Comparison of ENCODE assay signal across 8 cellular contexts in genomic region chr5:180208435-180209081, GRCh38. TPM values are rescaled to one million over a fixed set of nuclear protein-coding genes. Genes with fewer than 3 reads are reported as not detected.
DNase-seq lines count a peak whose midpoint lies in the region; ATAC-seq and TF ChIP-seq lines count a peak whose summit lies in the region.

No MANE protein-coding gene starts in this region.

- DNase-seq in NCI-H2227 (lab: John Stamatoyannopoulos, UW; ENCODE audit: unreplicated experiment) (peak; percentile 25), NCI-H2227 treated with DMSO at 0.1 percent for 48 hours (lab: John Stamatoyannopoulos, UW) (no peak), foreskin keratinocyte (no peak), retina (peak; percentile 68), epidermal melanocyte (ENCODE audit: insufficient read length, low spot score) (no peak), DMS79 treated with DMSO at 0.1 percent for 48 hours (lab: John Stamatoyannopoulos, UW) (no peak)

- H3K4me1 ChIP-seq in foreskin keratinocyte = no peaks in the 10 kb centered on the region

- TF ChIP-seq CTCF in VCaP (conservative IDR thresholded peaks at IDR 0.05) (no peak), foreskin keratinocyte (conservative IDR thresholded peaks at IDR 0.05) (peak; percentile 10)

- H3K27ac ChIP-seq in VCaP (peak overlapping the region; percentile 75), foreskin keratinocyte (no peak overlapping the region)

- ATAC-seq in HG02763 (IDR thresholded peaks at IDR 0.05; ENCODE audit: unreplicated experiment) (peak; percentile 22), foreskin keratinocyte (peak; percentile 37)

- H3K27me3 ChIP-seq in foreskin keratinocyte = peaks cover 33% of the 10 kb centered on the region

RNA-seq across cellular contexts. Expression of gene RASGEF1C, which starts 0.5 kb away (rescaled TPM):
- total RNA-seq in foreskin keratinocyte = not detected in 2 replicates
- polyA plus RNA-seq in foreskin keratinocyte = not detected in 2 replicates

Comparison
In these comparisons a context has a peak if more than half of its experiments do, and no peak if none do; other contexts are left out.
1. DNase-seq: peak in NCI-H2227 (single experiment) and retina (single experiment); none in NCI-H2227 treated with DMSO at 0.1 percent for 48 hours (single experiment), foreskin keratinocyte (0 of 2), epidermal melanocyte (single experiment) and DMS79 treated with DMSO at 0.1 percent for 48 hours (single experiment).